In genomic region chr2:10302479-10303173, GRCh38 we compare ENCODE assay signal across 8 cellular contexts.
DNase-seq lines count a peak whose midpoint lies in the region; ATAC-seq and TF ChIP-seq lines count a peak whose summit lies in the region.

TSS of gene HPCAL1 (plus strand) at chr2:10302904. CDS start at chr2:10419758, 116,854 bp downstream.

- ATAC-seq in HG03439 (IDR thresholded peaks at IDR 0.05; ENCODE audit: unreplicated experiment), result peak; percentile 80

- H3K27ac ChIP-seq in C4-2B, result peak within 1 kb of the TSS; percentile 71
- peak within 1 kb of the TSS; percentile 67 for H3K27ac ChIP-seq in effector memory CD4-positive, alpha-beta T cell (ENCODE audit: insufficient read depth, low read length, poor library complexity, severe bottlenecking)

- peak within 1 kb of the TSS; percentile 81 for H3K4me3 ChIP-seq in effector memory CD4-positive, alpha-beta T cell (ENCODE audit: insufficient read depth, low read depth, low read length, poor library complexity, severe bottlenecking)

- TF ChIP-seq CTCF in C4-2B (conservative IDR thresholded peaks at IDR 0.05), result peak; percentile 65

- H3K9me3 ChIP-seq in effector memory CD4-positive, alpha-beta T cell (ENCODE audit: control insufficient read depth, low read length), result no peaks in the 10 kb centered on the region

- H3K36me3 ChIP-seq in effector memory CD4-positive, alpha-beta T cell (ENCODE audit: control insufficient read depth, insufficient read depth, low read length), result no peaks in the 10 kb centered on the region

- peaks cover 66% of the 10 kb centered on the region for H3K4me1 ChIP-seq in effector memory CD4-positive, alpha-beta T cell (ENCODE audit: control insufficient read depth, insufficient read depth, low read length, poor library complexity, severe bottlenecking)

- DNase-seq in GM19238 (ENCODE audit: insufficient read length, low spot score) (peak; percentile 94), NCI-H82 treated with DMSO at 0.1 percent for 48 hours (lab: John Stamatoyannopoulos, UW; ENCODE audit: unreplicated experiment) (peak; percentile 61), medulla oblongata (ENCODE audit: extremely low spot score) (peak; percentile 91)
- peak; percentile 34 to 77 for DNase-seq in activated CD8-positive, alpha-beta memory T cell treated with anti-CD3 and anti-CD28 coated beads for 1 hour (ENCODE audit: extremely low read depth in 1 of 2, low read depth in 1 of 2)
- peak; percentile 69 to 78 (median 72) for DNase-seq in effector memory CD4-positive, alpha-beta T cell
- DNase-seq in stimulated activated CD8-positive, alpha-beta memory T cell treated with anti-CD3 and anti-CD28 coated beads, Interleukin-12 subunit alpha, Interleukin-12 subunit beta, amount 100 ng/mL, for 24 hours (ENCODE audit: extremely low read depth), result peak; percentile 58

- no peaks in the 10 kb centered on the region for H3K27me3 ChIP-seq in effector memory CD4-positive, alpha-beta T cell (replicated peaks; ENCODE audit: control insufficient read depth, insufficient read depth, low read length, poor library complexity, severe bottlenecking)

Comparison
In these comparisons a context has a peak if more than half of its experiments do, and no peak if none do; other contexts are left out.
1. Peak in every context shown above with its lines: DNase-seq, ATAC-seq, H3K4me3 ChIP-seq and H3K27ac ChIP-seq.